ENCODE assay signal across 12 cellular contexts in genomic region chr11:61163714-61164609, GRCh38. TPM values are rescaled to one million over a fixed set of nuclear protein-coding genes. Genes with fewer than 3 reads are reported as not detected.
DNase-seq lines count a peak whose midpoint lies in the region; ATAC-seq and TF ChIP-seq lines count a peak whose summit lies in the region.
"Had no signal": no experiment of that assay in that cellular context is flagged by ENCODE, and none has a peak within 500 bp of the region (broad histone marks: within the 10 kb centered on the region; RNA-seq: fewer than 3 reads in every experiment).

No MANE protein-coding gene starts in this region.

- WGBS in ovary, 3 donors: 79 to 84% (median 83%) methylated on average over 13 of the region's 13 CpGs

- H3K27ac Mint-ChIP-seq in activated T-helper 1 cell treated with anti-CD3 and anti-CD28 coated beads, Interleukin-12 subunit alpha, Interleukin-12 subunit beta, Interleukin-2, Interleukin-4 antibody, amounts not matched to agents 30 ng/mL and 10 ng/mL and 1 ng/mL, durations not matched to agents 14 hours and 24 hours and 36 hours: peak overlapping the region; percentile 85
- peak overlapping the region; percentile 90 to 99 (median 96) for H3K27ac Mint-ChIP-seq in naive B cell

- no peak for TF ChIP-seq POLR2A in ovary (IDR thresholded peaks at IDR 0.05)

- H3K36me3 Mint-ChIP-seq in activated T-helper 1 cell treated with anti-CD3 and anti-CD28 coated beads, Interleukin-12 subunit alpha, Interleukin-12 subunit beta, Interleukin-2, Interleukin-4 antibody, amounts not matched to agents 30 ng/mL and 10 ng/mL and 1 ng/mL, durations not matched to agents 14 hours and 24 hours and 36 hours (ENCODE audit: low read depth): peaks cover 4% of the 10 kb centered on the region
- peaks cover 0 to 3% of the 10 kb centered on the region in 2 donors for H3K36me3 Mint-ChIP-seq in naive B cell

- peaks cover 0 to 19% (median 3%) of the 10 kb centered on the region in 11 experiments; a peak in 8 of 22 replicates for H4K20me1 ChIP-seq in BLaER1 treated with 17β-estradiol and CSF1 and Interleukin-3, amounts not matched to agents 10 nM and 100 nM

- peak; percentile 5 to 29 for ATAC-seq in naive B cell (ENCODE audit: low read depth in 2 of 2)
- ATAC-seq in HG03095 (IDR thresholded peaks at IDR 0.05; ENCODE audit: unreplicated experiment): no peak

- TF ChIP-seq CTCF in coronary artery (IDR thresholded peaks at IDR 0.05): no peak
- no peak for TF ChIP-seq CTCF in ovary (IDR thresholded peaks at IDR 0.05)

- no peaks in the 10 kb centered on the region for H3K9me3 Mint-ChIP-seq in activated T-helper 1 cell treated with anti-CD3 and anti-CD28 coated beads, Interleukin-12 subunit alpha, Interleukin-12 subunit beta, Interleukin-2, Interleukin-4 antibody, amounts not matched to agents 30 ng/mL and 10 ng/mL and 1 ng/mL, durations not matched to agents 14 hours and 24 hours and 36 hours
- peaks cover 0 to 1% (median 0%) of the 10 kb centered on the region in 7 donors for H3K9me3 Mint-ChIP-seq in naive B cell

- H3K4me1 ChIP-seq in BLaER1 treated with 17β-estradiol and CSF1 and Interleukin-3, amounts not matched to agents 10 nM and 100 nM: peaks cover 26 to 83% (median 66%) of the 10 kb centered on the region in 10 experiments
- peaks cover 16% of the 10 kb centered on the region for H3K4me1 ChIP-seq in ovary (ENCODE audit: insufficient read depth)

- intact Hi-C loops in activated T-helper 1 cell treated with anti-CD3 and anti-CD28 coated beads, Interleukin-12 subunit alpha, Interleukin-12 subunit beta, Interleukin-2, Interleukin-4 antibody, amounts not matched to agents 30 ng/mL and 10 ng/mL and 1 ng/mL, durations not matched to agents 14 hours and 24 hours and 36 hours (cut with micrococcal nuclease): loop anchor here (5.0 to 10.0 kb wide), 2 partner anchors 201 to 268 kb away; partner anchors contain the start of genes CYB561A3, SDHAF2 and TMEM138
- intact Hi-C loops in ovary (cut with DNase I): no loop called here

- H3K27me3 ChIP-seq in BLaER1 treated with 17β-estradiol and CSF1 and Interleukin-3, amounts not matched to agents 10 nM and 100 nM: no peaks in the 10 kb centered on the region
- H3K27me3 ChIP-seq in H7 (ENCODE audit: control insufficient read depth, insufficient read depth, low read length) (no peaks in the 10 kb centered on the region), ovary (no peaks in the 10 kb centered on the region)
- H3K27me3 ChIP-seq: SJSA1 had no signal

- no peak for TF ChIP-seq EP300 in ovary (IDR thresholded peaks at IDR 0.05)

- H3K9ac ChIP-seq in BLaER1 treated with 17β-estradiol and CSF1 and Interleukin-3, amounts not matched to agents 10 nM and 100 nM: peak overlapping the region in 5 of 11 experiments; percentile 11 to 82 (median 71); a peak in 7 of 22 replicates

- peak overlapping the region in 6 of 11 experiments; percentile 33 to 97 (median 80); a peak in 12 of 22 replicates for H3K27ac ChIP-seq in BLaER1 treated with 17β-estradiol and CSF1 and Interleukin-3, amounts not matched to agents 10 nM and 100 nM
- H3K27ac ChIP-seq in coronary artery (peak overlapping the region in 1 of 2 donors; percentile 54), ovary (no peak overlapping the region)
- H3K27ac ChIP-seq: SJSA1 had no signal

- DNase-seq in H7: peak; percentile 9
- no peak for DNase-seq in activated T-helper 1 cell treated with anti-CD3 and anti-CD28 coated beads, Interleukin-12 subunit alpha, Interleukin-12 subunit beta, Interleukin-2, Interleukin-4 antibody, amounts not matched to agents 30 ng/mL and 10 ng/mL and 1 ng/mL, durations not matched to agents 14 hours and 24 hours and 36 hours (ENCODE audit: low spot score)
- DNase-seq in naive B cell: peak; percentile 48
- no peak for DNase-seq in coronary artery (ENCODE audit: low spot score)
- DNase-seq in HT-29 (ENCODE audit: low spot score): no peak
- no peak for DNase-seq in ovary
- DNase-seq: cortex of kidney, mammary epithelial cell had no signal

- no peaks in the 10 kb centered on the region for H3K27me3 Mint-ChIP-seq in activated T-helper 1 cell treated with anti-CD3 and anti-CD28 coated beads, Interleukin-12 subunit alpha, Interleukin-12 subunit beta, Interleukin-2, Interleukin-4 antibody, amounts not matched to agents 30 ng/mL and 10 ng/mL and 1 ng/mL, durations not matched to agents 14 hours and 24 hours and 36 hours (ENCODE audit: insufficient read depth)
- no peaks in the 10 kb centered on the region for H3K27me3 Mint-ChIP-seq in naive B cell

- H3K4me1 Mint-ChIP-seq in activated T-helper 1 cell treated with anti-CD3 and anti-CD28 coated beads, Interleukin-12 subunit alpha, Interleukin-12 subunit beta, Interleukin-2, Interleukin-4 antibody, amounts not matched to agents 30 ng/mL and 10 ng/mL and 1 ng/mL, durations not matched to agents 14 hours and 24 hours and 36 hours (ENCODE audit: low read depth): peaks cover 57% of the 10 kb centered on the region
- peaks cover 55 to 71% (median 57%) of the 10 kb centered on the region in 3 donors for H3K4me1 Mint-ChIP-seq in naive B cell

- H3K36me3 ChIP-seq in BLaER1 treated with 17β-estradiol and CSF1 and Interleukin-3, amounts not matched to agents 10 nM and 100 nM: peaks cover 0 to 9% (median 0%) of the 10 kb centered on the region in 11 experiments; a peak in 2 of 22 replicates
- no peaks in the 10 kb centered on the region for H3K36me3 ChIP-seq in H7 (replicated peaks; ENCODE audit: control insufficient read depth, insufficient read depth, low read length)
- H3K36me3 ChIP-seq in ovary: no peaks in the 10 kb centered on the region

- H3K4me3 ChIP-seq in BLaER1 treated with 17β-estradiol and CSF1 and Interleukin-3, amounts not matched to agents 10 nM and 100 nM: peak overlapping the region in 4 of 10 experiments; percentile 18 to 51 (median 48); a peak in 4 of 20 replicates
- H3K4me3 ChIP-seq in H7 (ENCODE audit: insufficient read depth, low read depth, low read length) (no peak overlapping the region), coronary artery (no peak overlapping the region), ovary (no peak overlapping the region)
- H3K4me3 ChIP-seq: SJSA1 had no signal

- H3K9me3 ChIP-seq in BLaER1 treated with 17β-estradiol and CSF1 and Interleukin-3, amounts not matched to agents 10 nM and 100 nM (replicated peaks in 1 of 11): peaks cover 0 to 41% (median 4%) of the 10 kb centered on the region in 11 experiments; a peak in 11 of 22 replicates
- no peaks in the 10 kb centered on the region for H3K9me3 ChIP-seq in ovary
- H3K9me3 ChIP-seq: SJSA1 had no signal

- peak overlapping the region in 9 of 11 experiments; percentile 23 to 96 (median 72); a peak in 16 of 22 replicates for H3K4me2 ChIP-seq in BLaER1 treated with 17β-estradiol and CSF1 and Interleukin-3, amounts not matched to agents 10 nM and 100 nM

- H3K4me3 Mint-ChIP-seq in activated T-helper 1 cell treated with anti-CD3 and anti-CD28 coated beads, Interleukin-12 subunit alpha, Interleukin-12 subunit beta, Interleukin-2, Interleukin-4 antibody, amounts not matched to agents 30 ng/mL and 10 ng/mL and 1 ng/mL, durations not matched to agents 14 hours and 24 hours and 36 hours: peak overlapping the region; percentile 15
- peak overlapping the region; percentile 35 to 76 (median 66) for H3K4me3 Mint-ChIP-seq in naive B cell

RNA-seq across cellular contexts. Expression of gene VPS37C, which starts 2.7 kb away (rescaled TPM):
- total RNA-seq in H7 (2014; rRNA removed; shearing (Covaris generic)): 22.1 and 25.5 TPM in 2 replicates
- 11.5 and 11.6 TPM in 2 replicates for total RNA-seq in activated T-helper 1 cell treated with anti-CD3 and anti-CD28 coated beads, Interleukin-12 subunit alpha, Interleukin-12 subunit beta, Interleukin-2, Interleukin-4 antibody, amounts not matched to agents 30 ng/mL and 10 ng/mL and 1 ng/mL, durations not matched to agents 14 hours and 24 hours and 36 hours
- 1 to 10 TPM; 1.0 to 4.6 (median 2.4) TPM for polyA plus RNA-seq in naive B cell (ENCODE audit: low read depth in 6 of 6)
- total RNA-seq in HT-29 (2014; rRNA removed; shearing (Covaris generic)): 37.3 and 44.2 TPM in 2 replicates
- total RNA-seq in ovary: 10 to 100 TPM; 11.3 to 25.8 (median 20.7) TPM
- 10 to 100 TPM in 1 of 2 donors, 1 to 10 TPM in 1; 7.8 to 14.0 TPM for polyA plus RNA-seq in ovary

RNA-seq across cellular contexts. Expression of gene PGA3, which starts 39.4 kb away (rescaled TPM):
- not detected in 2 replicates for total RNA-seq in H7 (2014; rRNA removed; shearing (Covaris generic))
- total RNA-seq in activated T-helper 1 cell treated with anti-CD3 and anti-CD28 coated beads, Interleukin-12 subunit alpha, Interleukin-12 subunit beta, Interleukin-2, Interleukin-4 antibody, amounts not matched to agents 30 ng/mL and 10 ng/mL and 1 ng/mL, durations not matched to agents 14 hours and 24 hours and 36 hours: not detected in 2 replicates
- polyA plus RNA-seq in naive B cell (ENCODE audit: low read depth in 6 of 6) (not detected), ovary (1 to 10 TPM in 1 of 2 donors, under 1 TPM in 1; 0.43 to 1.5 TPM)
- total RNA-seq in HT-29 (2014; rRNA removed; shearing (Covaris generic)): 0.34 TPM in 1 of 2 replicates, not detected in the other
- 1 to 10 TPM in 3 of 7 donors, under 1 TPM in 2, not detected in 2; 0.38 to 4.3 (median 1.0) TPM for total RNA-seq in ovary
- total RNA-seq: mammary epithelial cell, SJSA1 had no signal
- polyA plus RNA-seq: BJ, mammary epithelial cell had no signal

RNA-seq across cellular contexts. Expression of gene PGA4, which starts 58.2 kb away (rescaled TPM):
- 0.22 and 1.3 TPM in 2 replicates for total RNA-seq in H7 (2014; rRNA removed; shearing (Covaris generic))
- not detected in 2 replicates for total RNA-seq in activated T-helper 1 cell treated with anti-CD3 and anti-CD28 coated beads, Interleukin-12 subunit alpha, Interleukin-12 subunit beta, Interleukin-2, Interleukin-4 antibody, amounts not matched to agents 30 ng/mL and 10 ng/mL and 1 ng/mL, durations not matched to agents 14 hours and 24 hours and 36 hours
- polyA plus RNA-seq in naive B cell (ENCODE audit: low read depth in 6 of 6): under 1 TPM in 1 of 6 donors, not detected in 5; 0.17 TPM
- 1.0 TPM in 1 of 2 replicates, not detected in the other for total RNA-seq in HT-29 (2014; rRNA removed; shearing (Covaris generic))
- total RNA-seq in ovary: 1 to 10 TPM in 3 of 7 donors, under 1 TPM in 1, not detected in 3; 0.45 to 9.3 (median 1.4) TPM
- polyA plus RNA-seq in ovary: 1 to 10 TPM in 1 of 2 donors, under 1 TPM in 1; 0.87 to 1.7 TPM
- total RNA-seq: mammary epithelial cell, SJSA1 had no signal
- polyA plus RNA-seq: BJ, mammary epithelial cell had no signal

Comparison
In these comparisons a context has a peak if more than half of its experiments do, and no peak if none do; other contexts are left out.
1. H3K27ac ChIP-seq: peak in BLaER1 treated with 17β-estradiol and CSF1 and Interleukin-3, amounts not matched to agents 10 nM and 100 nM (6 of 11); none in ovary (0 of 2).
2. DNase-seq: peak in H7 (single experiment) and naive B cell (single experiment); none in activated T-helper 1 cell treated with anti-CD3 and anti-CD28 coated beads, Interleukin-12 subunit alpha, Interleukin-12 subunit beta, Interleukin-2, Interleukin-4 antibody, amounts not matched to agents 30 ng/mL and 10 ng/mL and 1 ng/mL, durations not matched to agents 14 hours and 24 hours and 36 hours (single experiment), coronary artery (single experiment), HT-29 (single experiment) and ovary (0 of 5).